Comparison of ENCODE assay signal across 32 cellular contexts in genomic region chr9:126658964-126659555, GRCh38. TPM values are rescaled to one million over a fixed set of nuclear protein-coding genes. Genes with fewer than 3 reads are reported as not detected.
"Had no signal": no experiment of that assay in that cellular context is flagged by ENCODE, and none has a peak within 500 bp of the region (broad histone marks: within the 10 kb centered on the region; RNA-seq: fewer than 3 reads in every experiment).

No MANE protein-coding gene starts in this region.

- H3K27ac ChIP-seq: left lung, lower lobe of right lung, ovary, right atrium auricular region, right lobe of liver, tibial nerve, upper lobe of left lung, vagina had no signal

- H3K4me1 ChIP-seq: left lung, right lobe of liver, vagina had no signal

- DNase-seq: hypothalamus; immature natural killer cell; left colon; left lung; lower lobe of right lung; mammary epithelial cell; mesenchymal stem cell; naive thymus-derived CD8-positive, alpha-beta T cell; ovary; right lobe of liver; stimulated activated CD4-positive, alpha-beta T cell treated with anti-CD3 and anti-CD28 coated beads, Interleukin-1b, Interleukin-23, amount 100 ng/mL, for 48 hours; stimulated activated CD4-positive, alpha-beta T cell treated with anti-CD3 and anti-CD28 coated beads, Interleukin-2, amount 100 ng/mL, for 48 hours; stimulated activated CD4-positive, alpha-beta T cell treated with anti-CD3 and anti-CD28 coated beads, Interleukin-4, amount 100 ng/mL, for 4 hours; stimulated activated CD8-positive, alpha-beta memory T cell treated with anti-CD3 and anti-CD28 coated beads, Interleukin-4, amount 100 ng/mL, for 48 hours; stimulated activated naive CD4-positive, alpha-beta T cell treated with Interleukin-2 at 50 U/mL for 16 hours; stimulated activated naive CD8-positive, alpha-beta T cell treated with anti-CD3 and anti-CD28 coated beads, Interleukin-15, amount 100 ng/mL, for 72 hours; substantia nigra had no signal

- H3K27ac Mint-ChIP-seq: immature natural killer cell; naive thymus-derived CD8-positive, alpha-beta T cell; nephron; progenitor cell of endocrine pancreas; stimulated activated memory B cell treated with anti-CD40 and anti-IgM and Interleukin-4, amounts not matched to agents 10 μg/mL and 1 μg/mL and 100 μg/mL, for 72 hours; stimulated activated naive CD8-positive, alpha-beta T cell treated with anti-CD3 and anti-CD28 coated beads, Interleukin-15, amount 100 ng/mL, for 72 hours had no signal

- H3K9me3 ChIP-seq: left lung, lower lobe of right lung, ovary, right atrium auricular region, right lobe of liver, tibial nerve, upper lobe of left lung, vagina had no signal

- H3K4me1 Mint-ChIP-seq: immature natural killer cell; naive thymus-derived CD8-positive, alpha-beta T cell; stimulated activated naive CD8-positive, alpha-beta T cell treated with anti-CD3 and anti-CD28 coated beads, Interleukin-15, amount 100 ng/mL, for 72 hours had no signal

- H3K4me3 Mint-ChIP-seq: immature natural killer cell; naive thymus-derived CD8-positive, alpha-beta T cell; nephron; neural crest cell; stimulated activated memory B cell treated with anti-CD40 and anti-IgM and Interleukin-4, amounts not matched to agents 10 μg/mL and 1 μg/mL and 100 μg/mL, for 72 hours; stimulated activated naive CD8-positive, alpha-beta T cell treated with anti-CD3 and anti-CD28 coated beads, Interleukin-15, amount 100 ng/mL, for 72 hours had no signal

- H3K36me3 Mint-ChIP-seq: immature natural killer cell; naive thymus-derived CD8-positive, alpha-beta T cell; stimulated activated memory B cell treated with anti-CD40 and anti-IgM and Interleukin-4, amounts not matched to agents 10 μg/mL and 1 μg/mL and 100 μg/mL, for 72 hours had no signal

- FAIRE-seq: islet of Langerhans had no signal

- H3K36me3 ChIP-seq: left lung, lower lobe of right lung, ovary, right atrium auricular region, right lobe of liver, tibial nerve, upper lobe of left lung, vagina had no signal

- H3K4me3 ChIP-seq: left lung, lower lobe of right lung, ovary, right atrium auricular region, right lobe of liver, smooth muscle cell, tibial nerve, upper lobe of left lung, vagina had no signal

- H3K27me3 ChIP-seq: ovary, right atrium auricular region, right lobe of liver, vagina had no signal

- H3K4me2 ChIP-seq: smooth muscle cell had no signal

- H3K9me3 Mint-ChIP-seq: immature natural killer cell; naive thymus-derived CD8-positive, alpha-beta T cell; nephron; neural crest cell; stimulated activated memory B cell treated with anti-CD40 and anti-IgM and Interleukin-4, amounts not matched to agents 10 μg/mL and 1 μg/mL and 100 μg/mL, for 72 hours; stimulated activated naive CD8-positive, alpha-beta T cell treated with anti-CD3 and anti-CD28 coated beads, Interleukin-15, amount 100 ng/mL, for 72 hours had no signal

RNA-seq across cellular contexts. Expression of gene LMX1B, which starts 45.3 kb away (rescaled TPM):
- total RNA-seq: liver; naive thymus-derived CD8-positive, alpha-beta T cell; pulmonary artery endothelial cell; renal cortical epithelial cell; right lobe of liver; smooth muscle cell; temporal lobe; urinary bladder; vagina had no signal
- polyA plus RNA-seq: immature natural killer cell; liver; naive thymus-derived CD8-positive, alpha-beta T cell; smooth muscle cell had no signal
